In the genomic region with DNA sequence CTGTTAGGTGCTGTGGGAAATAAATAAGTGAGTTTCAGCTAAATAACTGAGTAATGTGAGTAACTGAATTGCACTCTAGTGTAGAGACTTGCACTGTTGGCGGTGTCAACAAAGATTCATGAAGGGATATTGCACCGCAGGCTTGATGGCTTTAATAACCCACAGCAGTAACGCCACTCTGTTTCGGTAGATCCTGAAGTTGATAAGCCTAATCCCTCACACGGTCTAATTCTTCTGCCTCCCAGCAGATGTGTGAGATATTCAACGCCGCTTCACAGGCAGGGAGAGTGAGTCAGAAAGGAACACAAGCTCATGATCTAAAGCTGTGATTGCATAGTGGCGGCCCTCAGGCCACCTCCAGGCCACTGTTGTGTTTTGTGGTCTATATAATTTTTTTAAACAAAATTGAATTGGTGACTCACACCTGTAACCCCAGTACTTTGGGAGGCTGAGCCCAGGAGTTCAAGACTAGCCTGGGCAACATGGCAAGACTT, we compare ENCODE assay signal across 12 cellular contexts.
DNase-seq lines count a peak whose midpoint lies in the region; ATAC-seq and TF ChIP-seq lines count a peak whose summit lies in the region.
"Had no signal": no experiment of that assay in that cellular context is flagged by ENCODE, and none has a peak within 500 bp of the region (broad histone marks: within the 10 kb centered on the region; RNA-seq: fewer than 3 reads in every experiment).

No MANE protein-coding gene starts in this region.

- H3K27ac Mint-ChIP-seq in activated T-helper 17 cell treated with anti-CD3 and anti-CD28 coated beads, Interleukin-2, amount 50 U/mL, for 72 hours: no peak overlapping the region
- H3K27ac Mint-ChIP-seq: GM23338 had no signal

- WGBS in suprapubic skin: 64% methylated on average over 8 of the region's 8 CpGs

- intact Hi-C loops in ascending aorta (cut with DNase I): no loop called here

- TF ChIP-seq EP300 in suprapubic skin (IDR thresholded peaks at IDR 0.05): no peak

- H3K9me3 ChIP-seq in suprapubic skin: no peaks in the 10 kb centered on the region
- H3K9me3 ChIP-seq in ascending aorta: no peaks in the 10 kb centered on the region

- no peaks in the 10 kb centered on the region for H3K9me3 Mint-ChIP-seq in activated T-helper 17 cell treated with anti-CD3 and anti-CD28 coated beads, Interleukin-2, amount 50 U/mL, for 72 hours
- H3K9me3 Mint-ChIP-seq: GM23338 had no signal

- H3K27ac ChIP-seq in suprapubic skin (no peak overlapping the region), ascending aorta (no peak overlapping the region)
- H3K27ac ChIP-seq: cardiac muscle cell, SK-N-MC had no signal

- H3K4me3 ChIP-seq in suprapubic skin (no peak overlapping the region), ascending aorta (no peak overlapping the region)
- H3K4me3 ChIP-seq: cardiac muscle cell, GM23338, SK-N-MC had no signal

- H3K36me3 Mint-ChIP-seq in activated T-helper 17 cell treated with anti-CD3 and anti-CD28 coated beads, Interleukin-2, amount 50 U/mL, for 72 hours (ENCODE audit: low read depth): no peaks in the 10 kb centered on the region

- peaks cover 4% of the 10 kb centered on the region for H3K27me3 ChIP-seq in suprapubic skin
- no peaks in the 10 kb centered on the region for H3K27me3 ChIP-seq in ascending aorta
- H3K27me3 ChIP-seq: cardiac muscle cell had no signal

- ATAC-seq in activated T-helper 17 cell treated with anti-CD3 and anti-CD28 coated beads, Interleukin-2, amount 50 U/mL, for 72 hours (replicated peaks): peak; percentile 54
- ATAC-seq in GM19324 (IDR thresholded peaks at IDR 0.05; ENCODE audit: low FRiP score, unreplicated experiment): no peak
- ATAC-seq: GM23338 had no signal

- H3K4me1 Mint-ChIP-seq in activated T-helper 17 cell treated with anti-CD3 and anti-CD28 coated beads, Interleukin-2, amount 50 U/mL, for 72 hours: no peaks in the 10 kb centered on the region

- no peaks in the 10 kb centered on the region for H3K36me3 ChIP-seq in suprapubic skin
- H3K36me3 ChIP-seq in ascending aorta: no peaks in the 10 kb centered on the region
- H3K36me3 ChIP-seq: cardiac muscle cell had no signal

- no peak overlapping the region for H3K4me3 Mint-ChIP-seq in activated T-helper 17 cell treated with anti-CD3 and anti-CD28 coated beads, Interleukin-2, amount 50 U/mL, for 72 hours
- H3K4me3 Mint-ChIP-seq: GM23338 had no signal

- H3K27me3 Mint-ChIP-seq in activated T-helper 17 cell treated with anti-CD3 and anti-CD28 coated beads, Interleukin-2, amount 50 U/mL, for 72 hours: no peaks in the 10 kb centered on the region

- H3K4me1 ChIP-seq in suprapubic skin (no peaks in the 10 kb centered on the region), ascending aorta (no peaks in the 10 kb centered on the region)

- DNase-seq in DMS53 treated with DMSO at 0.1 percent for 48 hours (lab: John Stamatoyannopoulos, UW; ENCODE audit: unreplicated experiment) (peak; percentile 94), HT1080 (ENCODE audit: low read depth) (peak; percentile 93), kidney tubule cell (ENCODE audit: low spot score) (peak; percentile 95), Kasumi-1 (lab: John Stamatoyannopoulos, UW) (no peak), suprapubic skin (ENCODE audit: low spot score in 2 of 2) (no peak), ascending aorta (ENCODE audit: low spot score in 2 of 2) (no peak)
- DNase-seq: NCI-H1436 treated with DMSO at 0.1 percent for 48 hours had no signal

- TF ChIP-seq POLR2A in suprapubic skin (IDR thresholded peaks at IDR 0.05): no peak

- TF ChIP-seq CTCF in suprapubic skin (IDR thresholded peaks at IDR 0.05): no peak
- no peak for TF ChIP-seq CTCF in ascending aorta (IDR thresholded peaks at IDR 0.05)

Comparison
In these comparisons a context has a peak if more than half of its experiments do, and no peak if none do; other contexts are left out.
1. DNase-seq: peak in DMS53 treated with DMSO at 0.1 percent for 48 hours (single experiment), HT1080 (single experiment) and kidney tubule cell (single experiment); none in Kasumi-1 (0 of 2), suprapubic skin (0 of 2) and ascending aorta (0 of 2).